Comparison of ENCODE assay signal across 32 cellular contexts in genomic region chr14:32633214-32633864, GRCh38.
DNase-seq lines count a peak whose midpoint lies in the region; ATAC-seq, FAIRE-seq and TF ChIP-seq lines count a peak whose summit lies in the region.
"Had no signal": no experiment of that assay in that cellular context is flagged by ENCODE, and none has a peak within 500 bp of the region (broad histone marks: within the 10 kb centered on the region; RNA-seq: fewer than 3 reads in every experiment).

No MANE protein-coding gene starts in this region.

- H2AFZ ChIP-seq in astrocyte (ENCODE audit: low read depth, low read length) (no peak overlapping the region), neural progenitor cell (replicated peaks) (no peak overlapping the region)

- FAIRE-seq in astrocyte (lab: Jason Lieb, UNC), result peak; percentile 13

- CTCF ChIA-PET in activated CD8-positive, alpha-beta memory T cell treated with anti-CD3 and anti-CD28 coated beads, Interleukin-2, amount 10 ng/mL, durations not matched to agents 7 days and 5 days (lab: Charles Lee), result interaction anchor here (0.6 kb wide), 1 partner anchor 758 kb away, joined by 3 read pairs; no protein-coding TSS in a partner anchor
- CTCF ChIA-PET in CD8-positive, alpha-beta T cell (lab: Charles Lee), result no interaction called here
- CTCF ChIA-PET in CD4-positive, alpha-beta memory T cell (lab: Charles Lee; ENCODE audit: partially characterized antibody), result no interaction called here

- H3K27me3 Mint-ChIP-seq in astrocyte (ENCODE audit: low read depth, unreplicated experiment) (no peaks in the 10 kb centered on the region), neural progenitor cell (ENCODE audit: insufficient read depth, low read depth) (no peaks in the 10 kb centered on the region)
- no peaks in the 10 kb centered on the region for H3K27me3 Mint-ChIP-seq in activated CD8-positive, alpha-beta memory T cell treated with anti-CD3 and anti-CD28 coated beads, Interleukin-2, amount 10 ng/mL, durations not matched to agents 7 days and 5 days
- H3K27me3 Mint-ChIP-seq in CD8-positive, alpha-beta T cell (ENCODE audit: low read depth), result no peaks in the 10 kb centered on the region
- H3K27me3 Mint-ChIP-seq in CD4-positive, alpha-beta memory T cell, result no peaks in the 10 kb centered on the region
- H3K27me3 Mint-ChIP-seq: naive B cell, type B pancreatic cell had no signal

- intact Hi-C loops in left ventricle myocardium superior (cut with micrococcal nuclease), result no loop called here
- intact Hi-C loops in left cardiac atrium (cut with DNase I), result no loop called here
- intact Hi-C loops in CD8-positive, alpha-beta T cell (cut with DNase I, micrococcal nuclease), result no loop called here
- intact Hi-C loops in CD4-positive, alpha-beta memory T cell (cut with micrococcal nuclease), result no loop called here

- no peaks in the 10 kb centered on the region for H3K9me3 Mint-ChIP-seq in astrocyte (ENCODE audit: unreplicated experiment)
- no peaks in the 10 kb centered on the region for H3K9me3 Mint-ChIP-seq in neural progenitor cell
- H3K9me3 Mint-ChIP-seq in activated CD8-positive, alpha-beta memory T cell treated with anti-CD3 and anti-CD28 coated beads, Interleukin-2, amount 10 ng/mL, durations not matched to agents 7 days and 5 days (ENCODE audit: low read depth), result no peaks in the 10 kb centered on the region
- H3K9me3 Mint-ChIP-seq in CD8-positive, alpha-beta T cell, result no peaks in the 10 kb centered on the region
- peaks cover 0 to 2% (median 0%) of the 10 kb centered on the region in 8 donors for H3K9me3 Mint-ChIP-seq in CD4-positive, alpha-beta memory T cell
- H3K9me3 Mint-ChIP-seq: activated naive CD4-positive, alpha-beta T cell treated with anti-CD3 and anti-CD28 coated beads, Interleukin-2, amount 50 U/mL, for 72 hours; naive B cell; type B pancreatic cell had no signal

- POLR2A ChIA-PET in CD8-positive, alpha-beta T cell (lab: Charles Lee), result no interaction called here
- POLR2A ChIA-PET in CD4-positive, alpha-beta memory T cell (lab: Charles Lee; ENCODE audit: partially characterized antibody), result no interaction called here

- no peak overlapping the region for H3K27ac Mint-ChIP-seq in astrocyte (ENCODE audit: unreplicated experiment)
- H3K27ac Mint-ChIP-seq in neural progenitor cell, result no peak overlapping the region
- no peak overlapping the region for H3K27ac Mint-ChIP-seq in activated CD8-positive, alpha-beta memory T cell treated with anti-CD3 and anti-CD28 coated beads, Interleukin-2, amount 10 ng/mL, durations not matched to agents 7 days and 5 days
- no peak overlapping the region for H3K27ac Mint-ChIP-seq in CD8-positive, alpha-beta T cell
- no peak overlapping the region for H3K27ac Mint-ChIP-seq in CD4-positive, alpha-beta memory T cell
- H3K27ac Mint-ChIP-seq: activated naive CD4-positive, alpha-beta T cell treated with anti-CD3 and anti-CD28 coated beads, Interleukin-2, amount 50 U/mL, for 72 hours; naive B cell; type B pancreatic cell had no signal

- H3K4me1 ChIP-seq in astrocyte (ENCODE audit: insufficient read depth, low read length) (peaks cover 5% of the 10 kb centered on the region), neural progenitor cell (peaks cover 17% of the 10 kb centered on the region)
- no peaks in the 10 kb centered on the region for H3K4me1 ChIP-seq in CD8-positive, alpha-beta T cell (ENCODE audit: insufficient read depth, low read length)
- H3K4me1 ChIP-seq in CD4-positive, alpha-beta memory T cell (ENCODE audit: insufficient read depth, low read length), result no peaks in the 10 kb centered on the region
- H3K4me1 ChIP-seq: left lung, Peyer's patch, prostate gland had no signal

- H3K27ac ChIP-seq in astrocyte (ENCODE audit: low read depth, low read length) (no peak overlapping the region), neural progenitor cell (no peak overlapping the region)
- H3K27ac ChIP-seq in CD8-positive, alpha-beta T cell (ENCODE audit: low read depth, low read length), result no peak overlapping the region
- H3K27ac ChIP-seq in CD4-positive, alpha-beta memory T cell (ENCODE audit: low read depth, low read length), result no peak overlapping the region
- H3K27ac ChIP-seq: left lung, Peyer's patch, prostate gland, VCaP had no signal

- DNase-seq in left ventricle myocardium superior (no peak), left cardiac atrium (no peak), astrocyte (ENCODE audit: low read depth) (no peak), neural progenitor cell (ENCODE audit: low spot score) (peak; percentile 45), NCI-H187 treated with DMSO at 0.1 percent for 48 hours (lab: John Stamatoyannopoulos, UW) (no peak)
- DNase-seq in activated CD8-positive, alpha-beta memory T cell treated with anti-CD3 and anti-CD28 coated beads, Interleukin-2, amount 10 ng/mL, durations not matched to agents 7 days and 5 days, result no peak
- no peak for DNase-seq in CD8-positive, alpha-beta T cell
- no peak for DNase-seq in CD4-positive, alpha-beta memory T cell
- DNase-seq: 8988T; activated CD4-positive, alpha-beta T cell treated with anti-CD3 and anti-CD28 coated beads for 4 hours; activated effector memory CD4-positive, alpha-beta T cell treated with Interleukin-2 at 50 U/mL for 16 hours; DND-41; effector CD8-positive, alpha-beta T cell; GOT3; hippocampal formation; KG1; left lung; MM.1S; naive B cell; NCI-H1417; NCI-H2029 treated with DMSO at 0.1 percent for 48 hours; NCI-H2227 treated with DMSO at 0.1 percent for 48 hours; NCI-H526 treated with DMSO at 0.1 percent for 48 hours; nucleus accumbens; Peyer's patch; SHP77 treated with DMSO at 0.1 percent for 48 hours; stimulated activated CD4-positive, alpha-beta T cell treated with anti-CD3 and anti-CD28 coated beads, Interleukin-15, amount 100 ng/mL, for 24 hours; stimulated activated CD4-positive, alpha-beta T cell treated with anti-CD3 and anti-CD28 coated beads, Interleukin-4, amount 100 ng/mL, for 4 hours had no signal

- peak; percentile 9 for ATAC-seq in left ventricle myocardium superior
- ATAC-seq in left cardiac atrium, result no peak
- ATAC-seq in activated CD8-positive, alpha-beta memory T cell treated with anti-CD3 and anti-CD28 coated beads, Interleukin-2, amount 10 ng/mL, durations not matched to agents 7 days and 5 days, result no peak
- no peak for ATAC-seq in CD8-positive, alpha-beta T cell
- ATAC-seq: activated naive CD4-positive, alpha-beta T cell treated with anti-CD3 and anti-CD28 coated beads, Interleukin-2, amount 50 U/mL, for 72 hours; left lung had no signal

- H3K36me3 Mint-ChIP-seq in astrocyte (ENCODE audit: low read depth, unreplicated experiment) (no peaks in the 10 kb centered on the region), neural progenitor cell (no peaks in the 10 kb centered on the region)
- no peaks in the 10 kb centered on the region for H3K36me3 Mint-ChIP-seq in activated CD8-positive, alpha-beta memory T cell treated with anti-CD3 and anti-CD28 coated beads, Interleukin-2, amount 10 ng/mL, durations not matched to agents 7 days and 5 days
- no peaks in the 10 kb centered on the region for H3K36me3 Mint-ChIP-seq in CD8-positive, alpha-beta T cell
- H3K36me3 Mint-ChIP-seq in CD4-positive, alpha-beta memory T cell, result no peaks in the 10 kb centered on the region
- H3K36me3 Mint-ChIP-seq: activated naive CD4-positive, alpha-beta T cell treated with anti-CD3 and anti-CD28 coated beads, Interleukin-2, amount 50 U/mL, for 72 hours; naive B cell; type B pancreatic cell had no signal

- H3K4me3 ChIP-seq in astrocyte (ENCODE audit: insufficient read depth, low read depth, low read length) (no peak overlapping the region), neural progenitor cell (no peak overlapping the region)
- no peak overlapping the region for H3K4me3 ChIP-seq in CD8-positive, alpha-beta T cell (ENCODE audit: low read depth, low read length)
- H3K4me3 ChIP-seq in CD4-positive, alpha-beta memory T cell (ENCODE audit: low read length in 2 of 2), result no peak overlapping the region
- H3K4me3 ChIP-seq: left lung, Peyer's patch, prostate gland had no signal

- no peak overlapping the region for H3K4me2 ChIP-seq in astrocyte (ENCODE audit: low read length)
- peak overlapping the region; percentile 5 for H3K4me2 ChIP-seq in neural progenitor cell

- no peaks in the 10 kb centered on the region for H3K27me3 ChIP-seq in astrocyte (ENCODE audit: insufficient read depth, low read length)
- H3K27me3 ChIP-seq in neural progenitor cell, result no peaks in the 10 kb centered on the region
- no peaks in the 10 kb centered on the region for H3K27me3 ChIP-seq in CD8-positive, alpha-beta T cell (ENCODE audit: insufficient read depth, low read length)
- H3K27me3 ChIP-seq in CD4-positive, alpha-beta memory T cell (ENCODE audit: insufficient read depth, low read length), result no peaks in the 10 kb centered on the region
- H3K27me3 ChIP-seq: left lung, Peyer's patch had no signal

- H3K36me3 ChIP-seq in astrocyte (ENCODE audit: insufficient read depth, low read length), result no peaks in the 10 kb centered on the region
- H3K36me3 ChIP-seq in neural progenitor cell, result no peaks in the 10 kb centered on the region
- no peaks in the 10 kb centered on the region for H3K36me3 ChIP-seq in CD8-positive, alpha-beta T cell (ENCODE audit: insufficient read depth, low read length)
- H3K36me3 ChIP-seq in CD4-positive, alpha-beta memory T cell (ENCODE audit: insufficient read depth, low read length), result no peaks in the 10 kb centered on the region
- H3K36me3 ChIP-seq: left lung, Peyer's patch, prostate gland had no signal

- no peak overlapping the region for H3K4me3 Mint-ChIP-seq in astrocyte (ENCODE audit: unreplicated experiment)
- no peak overlapping the region for H3K4me3 Mint-ChIP-seq in neural progenitor cell
- H3K4me3 Mint-ChIP-seq in activated CD8-positive, alpha-beta memory T cell treated with anti-CD3 and anti-CD28 coated beads, Interleukin-2, amount 10 ng/mL, durations not matched to agents 7 days and 5 days, result no peak overlapping the region
- no peak overlapping the region for H3K4me3 Mint-ChIP-seq in CD8-positive, alpha-beta T cell
- H3K4me3 Mint-ChIP-seq in CD4-positive, alpha-beta memory T cell, result no peak overlapping the region
- H3K4me3 Mint-ChIP-seq: naive B cell, type B pancreatic cell had no signal

- H4K20me1 ChIP-seq in astrocyte (ENCODE audit: insufficient read depth, low read length) (no peaks in the 10 kb centered on the region), neural progenitor cell (ENCODE audit: low read depth) (no peaks in the 10 kb centered on the region)

- no peaks in the 10 kb centered on the region for H3F3A ChIP-seq in neural progenitor cell (ENCODE audit: low read depth)

- TF ChIP-seq CTCF in astrocyte (IDR thresholded peaks at IDR 0.05; ENCODE audit: insufficient read depth, low read depth, low read length), result no peak
- no peak for TF ChIP-seq CTCF in neural progenitor cell (IDR thresholded peaks at IDR 0.05)
- no peak for TF ChIP-seq CTCF in CD8-positive, alpha-beta T cell (IDR thresholded peaks at IDR 0.05)

- no peaks in the 10 kb centered on the region for H3K79me2 ChIP-seq in astrocyte (ENCODE audit: insufficient read depth, low read length)
- H3K79me2 ChIP-seq in neural progenitor cell (ENCODE audit: low read depth), result no peaks in the 10 kb centered on the region

- no peaks in the 10 kb centered on the region for H3K9me3 ChIP-seq in astrocyte (ENCODE audit: insufficient read depth, low read depth, low read length)
- no peaks in the 10 kb centered on the region for H3K9me3 ChIP-seq in neural progenitor cell (ENCODE audit: low read depth)
- no peaks in the 10 kb centered on the region for H3K9me3 ChIP-seq in CD8-positive, alpha-beta T cell (ENCODE audit: low read length)
- H3K9me3 ChIP-seq in CD4-positive, alpha-beta memory T cell (ENCODE audit: control insufficient read depth in 1 of 2, low read length in 2 of 2), result no peaks in the 10 kb centered on the region
- H3K9me3 ChIP-seq: left lung, Peyer's patch, prostate gland had no signal

- H3K9ac ChIP-seq in astrocyte (ENCODE audit: low read length) (no peak overlapping the region), neural progenitor cell (no peak overlapping the region)

- H3K4me1 Mint-ChIP-seq in astrocyte (ENCODE audit: low read depth, unreplicated experiment) (peaks cover 13% of the 10 kb centered on the region), neural progenitor cell (peaks cover 26% of the 10 kb centered on the region)
- H3K4me1 Mint-ChIP-seq in activated CD8-positive, alpha-beta memory T cell treated with anti-CD3 and anti-CD28 coated beads, Interleukin-2, amount 10 ng/mL, durations not matched to agents 7 days and 5 days, result no peaks in the 10 kb centered on the region
- no peaks in the 10 kb centered on the region for H3K4me1 Mint-ChIP-seq in CD8-positive, alpha-beta T cell (ENCODE audit: low read depth)
- H3K4me1 Mint-ChIP-seq in CD4-positive, alpha-beta memory T cell, result peaks cover 0 to 3% (median 0%) of the 10 kb centered on the region in 4 donors
- H3K4me1 Mint-ChIP-seq: naive B cell had no signal
